ENCODE assay signal across 1 cellular context in the genomic region with DNA sequence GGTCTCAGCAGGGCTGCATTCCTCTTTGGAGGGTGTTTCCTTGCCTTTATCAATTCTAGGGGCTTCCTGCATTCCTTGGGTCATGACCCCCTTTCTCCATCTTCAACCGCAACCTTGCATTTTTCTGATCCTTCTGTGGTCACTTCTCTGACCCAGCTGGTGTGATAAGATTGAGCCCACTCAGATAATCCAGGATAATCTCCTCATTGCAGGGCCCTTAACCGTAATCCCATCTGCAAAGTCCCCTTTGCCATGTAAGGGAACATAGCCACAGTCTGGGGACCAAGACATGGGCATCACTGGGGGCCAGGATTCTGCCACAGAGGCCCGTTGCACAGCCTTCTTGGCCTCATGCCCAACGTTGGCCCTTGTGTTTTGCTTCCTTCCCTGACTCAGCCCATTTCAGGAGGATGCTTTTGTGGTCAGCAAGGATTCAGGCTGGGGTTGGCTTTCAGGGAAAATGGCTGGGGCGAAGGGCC.
TF ChIP-seq lines count a peak whose summit lies in the region.

No MANE protein-coding gene starts in this region.

TF ChIP-seq in K562, 482 proteins besides CTCF, POLR2A, EP300 and RAD21 (continued from another document and continues in another):
- TF ChIP-seq, protein P1, sequence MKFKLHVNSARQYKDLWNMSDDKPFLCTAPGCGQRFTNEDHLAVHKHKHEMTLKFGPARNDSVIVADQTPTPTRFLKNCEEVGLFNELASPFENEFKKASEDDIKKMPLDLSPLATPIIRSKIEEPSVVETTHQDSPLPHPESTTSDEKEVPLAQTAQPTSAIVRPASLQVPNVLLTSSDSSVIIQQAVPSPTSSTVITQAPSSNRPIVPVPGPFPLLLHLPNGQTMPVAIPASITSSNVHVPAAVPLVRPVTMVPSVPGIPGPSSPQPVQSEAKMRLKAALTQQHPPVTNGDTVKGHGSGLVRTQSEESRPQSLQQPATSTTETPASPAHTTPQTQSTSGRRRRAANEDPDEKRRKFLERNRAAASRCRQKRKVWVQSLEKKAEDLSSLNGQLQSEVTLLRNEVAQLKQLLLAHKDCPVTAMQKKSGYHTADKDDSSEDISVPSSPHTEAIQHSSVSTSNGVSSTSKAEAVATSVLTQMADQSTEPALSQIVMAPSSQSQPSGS (CRISPR knock-in tag; IDR thresholded peaks at IDR 0.05): no peak
- TF ChIP-seq SOX6 (IDR thresholded peaks at IDR 0.05) (peak; percentile 94), SMARCC2 (IDR thresholded peaks at IDR 0.05; ENCODE audit: low read depth) (peak; percentile 89), SAP30 (IDR thresholded peaks at IDR 0.05; ENCODE audit: borderline replicate concordance, insufficient read depth, low read depth, low read length, poor library complexity, severe bottlenecking) (no peak), ZC3H11A (IDR thresholded peaks at IDR 0.05; ENCODE audit: low read depth, low read length) (no peak), TRIM28 (IDR thresholded peaks at IDR 0.05) (no peak), SMARCA4 (IDR thresholded peaks at IDR 0.05) (peak; percentile 92), EZH2 (IDR thresholded peaks at IDR 0.05; ENCODE audit: borderline replicate concordance, low read depth, low read length) (no peak), ZNF77 (CRISPR knock-in tag; IDR thresholded peaks at IDR 0.05) (no peak), NR4A1 (CRISPR knock-in tag; IDR thresholded peaks at IDR 0.05) (no peak), NR4A1 (tag; IDR thresholded peaks at IDR 0.05) (peak; percentile 86), PTRF (tag; IDR thresholded peaks at IDR 0.05) (no peak), ZNF644 (tag; IDR thresholded peaks at IDR 0.05; ENCODE audit: low read depth) (peak; percentile 87), TGIF2 (CRISPR knock-in tag; IDR thresholded peaks at IDR 0.05) (no peak), ZNF707 (CRISPR knock-in tag; conservative IDR thresholded peaks at IDR 0.05) (no peak), TRIM24 (IDR thresholded peaks at IDR 0.05) (peak; percentile 83 to 90), HNRNPH1 (optimal IDR thresholded peaks at IDR 0.05; ENCODE audit: low read depth, low read length) (no peak), PYGO2 (tag; IDR thresholded peaks at IDR 0.05) (no peak), WHSC1 (IDR thresholded peaks at IDR 0.05; ENCODE audit: low read length) (no peak), POLR3G (IDR thresholded peaks at IDR 0.05; ENCODE audit: extremely low read depth, insufficient read length, insufficient replicate concordance) (no peak)
- TF ChIP-seq, protein P2, sequence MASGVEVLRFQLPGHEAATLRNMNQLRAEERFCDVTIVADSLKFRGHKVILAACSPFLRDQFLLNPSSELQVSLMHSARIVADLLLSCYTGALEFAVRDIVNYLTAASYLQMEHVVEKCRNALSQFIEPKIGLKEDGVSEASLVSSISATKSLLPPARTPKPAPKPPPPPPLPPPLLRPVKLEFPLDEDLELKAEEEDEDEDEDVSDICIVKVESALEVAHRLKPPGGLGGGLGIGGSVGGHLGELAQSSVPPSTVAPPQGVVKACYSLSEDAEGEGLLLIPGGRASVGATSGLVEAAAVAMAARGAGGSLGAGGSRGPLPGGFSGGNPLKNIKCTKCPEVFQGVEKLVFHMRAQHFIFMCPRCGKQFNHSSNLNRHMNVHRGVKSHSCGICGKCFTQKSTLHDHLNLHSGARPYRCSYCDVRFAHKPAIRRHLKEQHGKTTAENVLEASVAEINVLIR (CRISPR knock-in tag; IDR thresholded peaks at IDR 0.05): 0 out of 2 replicates have a peak, but pooled peaks have one; percentile 38
- TF ChIP-seq, protein P3, sequence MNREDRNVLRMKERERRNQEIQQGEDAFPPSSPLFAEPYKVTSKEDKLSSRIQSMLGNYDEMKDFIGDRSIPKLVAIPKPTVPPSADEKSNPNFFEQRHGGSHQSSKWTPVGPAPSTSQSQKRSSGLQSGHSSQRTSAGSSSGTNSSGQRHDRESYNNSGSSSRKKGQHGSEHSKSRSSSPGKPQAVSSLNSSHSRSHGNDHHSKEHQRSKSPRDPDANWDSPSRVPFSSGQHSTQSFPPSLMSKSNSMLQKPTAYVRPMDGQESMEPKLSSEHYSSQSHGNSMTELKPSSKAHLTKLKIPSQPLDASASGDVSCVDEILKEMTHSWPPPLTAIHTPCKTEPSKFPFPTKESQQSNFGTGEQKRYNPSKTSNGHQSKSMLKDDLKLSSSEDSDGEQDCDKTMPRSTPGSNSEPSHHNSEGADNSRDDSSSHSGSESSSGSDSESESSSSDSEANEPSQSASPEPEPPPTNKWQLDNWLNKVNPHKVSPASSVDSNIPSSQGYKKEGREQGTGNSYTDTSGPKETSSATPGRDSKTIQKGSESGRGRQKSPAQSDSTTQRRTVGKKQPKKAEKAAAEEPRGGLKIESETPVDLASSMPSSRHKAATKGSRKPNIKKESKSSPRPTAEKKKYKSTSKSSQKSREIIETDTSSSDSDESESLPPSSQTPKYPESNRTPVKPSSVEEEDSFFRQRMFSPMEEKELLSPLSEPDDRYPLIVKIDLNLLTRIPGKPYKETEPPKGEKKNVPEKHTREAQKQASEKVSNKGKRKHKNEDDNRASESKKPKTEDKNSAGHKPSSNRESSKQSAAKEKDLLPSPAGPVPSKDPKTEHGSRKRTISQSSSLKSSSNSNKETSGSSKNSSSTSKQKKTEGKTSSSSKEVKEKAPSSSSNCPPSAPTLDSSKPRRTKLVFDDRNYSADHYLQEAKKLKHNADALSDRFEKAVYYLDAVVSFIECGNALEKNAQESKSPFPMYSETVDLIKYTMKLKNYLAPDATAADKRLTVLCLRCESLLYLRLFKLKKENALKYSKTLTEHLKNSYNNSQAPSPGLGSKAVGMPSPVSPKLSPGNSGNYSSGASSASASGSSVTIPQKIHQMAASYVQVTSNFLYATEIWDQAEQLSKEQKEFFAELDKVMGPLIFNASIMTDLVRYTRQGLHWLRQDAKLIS (CRISPR knock-in tag; IDR thresholded peaks at IDR 0.05): 0 out of 2 replicates have a peak, but pooled peaks have one; percentile 29
- TF ChIP-seq, protein P4, sequence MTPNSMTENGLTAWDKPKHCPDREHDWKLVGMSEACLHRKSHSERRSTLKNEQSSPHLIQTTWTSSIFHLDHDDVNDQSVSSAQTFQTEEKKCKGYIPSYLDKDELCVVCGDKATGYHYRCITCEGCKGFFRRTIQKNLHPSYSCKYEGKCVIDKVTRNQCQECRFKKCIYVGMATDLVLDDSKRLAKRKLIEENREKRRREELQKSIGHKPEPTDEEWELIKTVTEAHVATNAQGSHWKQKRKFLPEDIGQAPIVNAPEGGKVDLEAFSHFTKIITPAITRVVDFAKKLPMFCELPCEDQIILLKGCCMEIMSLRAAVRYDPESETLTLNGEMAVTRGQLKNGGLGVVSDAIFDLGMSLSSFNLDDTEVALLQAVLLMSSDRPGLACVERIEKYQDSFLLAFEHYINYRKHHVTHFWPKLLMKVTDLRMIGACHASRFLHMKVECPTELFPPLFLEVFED (CRISPR knock-in tag; conservative IDR thresholded peaks at IDR 0.05): peak; percentile 67; the same call in 1 of the 2 replicates
- TF ChIP-seq, protein P5, sequence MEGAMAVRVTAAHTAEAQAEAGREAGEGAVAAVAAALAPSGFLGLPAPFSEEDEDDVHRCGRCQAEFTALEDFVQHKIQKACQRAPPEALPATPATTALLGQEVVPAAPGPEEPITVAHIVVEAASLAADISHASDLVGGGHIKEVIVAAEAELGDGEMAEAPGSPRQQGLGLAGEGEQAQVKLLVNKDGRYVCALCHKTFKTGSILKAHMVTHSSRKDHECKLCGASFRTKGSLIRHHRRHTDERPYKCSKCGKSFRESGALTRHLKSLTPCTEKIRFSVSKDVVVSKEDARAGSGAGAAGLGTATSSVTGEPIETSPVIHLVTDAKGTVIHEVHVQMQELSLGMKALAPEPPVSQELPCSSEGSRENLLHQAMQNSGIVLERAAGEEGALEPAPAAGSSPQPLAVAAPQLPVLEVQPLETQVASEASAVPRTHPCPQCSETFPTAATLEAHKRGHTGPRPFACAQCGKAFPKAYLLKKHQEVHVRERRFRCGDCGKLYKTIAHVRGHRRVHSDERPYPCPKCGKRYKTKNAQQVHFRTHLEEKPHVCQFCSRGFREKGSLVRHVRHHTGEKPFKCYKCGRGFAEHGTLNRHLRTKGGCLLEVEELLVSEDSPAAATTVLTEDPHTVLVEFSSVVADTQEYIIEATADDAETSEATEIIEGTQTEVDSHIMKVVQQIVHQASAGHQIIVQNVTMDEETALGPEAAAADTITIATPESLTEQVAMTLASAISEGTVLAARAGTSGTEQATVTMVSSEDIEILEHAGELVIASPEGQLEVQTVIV (CRISPR knock-in tag; IDR thresholded peaks at IDR 0.05; ENCODE audit: borderline replicate concordance): no peak
- TF ChIP-seq, protein P6, sequence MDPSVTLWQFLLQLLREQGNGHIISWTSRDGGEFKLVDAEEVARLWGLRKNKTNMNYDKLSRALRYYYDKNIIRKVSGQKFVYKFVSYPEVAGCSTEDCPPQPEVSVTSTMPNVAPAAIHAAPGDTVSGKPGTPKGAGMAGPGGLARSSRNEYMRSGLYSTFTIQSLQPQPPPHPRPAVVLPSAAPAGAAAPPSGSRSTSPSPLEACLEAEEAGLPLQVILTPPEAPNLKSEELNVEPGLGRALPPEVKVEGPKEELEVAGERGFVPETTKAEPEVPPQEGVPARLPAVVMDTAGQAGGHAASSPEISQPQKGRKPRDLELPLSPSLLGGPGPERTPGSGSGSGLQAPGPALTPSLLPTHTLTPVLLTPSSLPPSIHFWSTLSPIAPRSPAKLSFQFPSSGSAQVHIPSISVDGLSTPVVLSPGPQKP (CRISPR knock-in tag; IDR thresholded peaks at IDR 0.05): no peak
- TF ChIP-seq, protein P7, sequence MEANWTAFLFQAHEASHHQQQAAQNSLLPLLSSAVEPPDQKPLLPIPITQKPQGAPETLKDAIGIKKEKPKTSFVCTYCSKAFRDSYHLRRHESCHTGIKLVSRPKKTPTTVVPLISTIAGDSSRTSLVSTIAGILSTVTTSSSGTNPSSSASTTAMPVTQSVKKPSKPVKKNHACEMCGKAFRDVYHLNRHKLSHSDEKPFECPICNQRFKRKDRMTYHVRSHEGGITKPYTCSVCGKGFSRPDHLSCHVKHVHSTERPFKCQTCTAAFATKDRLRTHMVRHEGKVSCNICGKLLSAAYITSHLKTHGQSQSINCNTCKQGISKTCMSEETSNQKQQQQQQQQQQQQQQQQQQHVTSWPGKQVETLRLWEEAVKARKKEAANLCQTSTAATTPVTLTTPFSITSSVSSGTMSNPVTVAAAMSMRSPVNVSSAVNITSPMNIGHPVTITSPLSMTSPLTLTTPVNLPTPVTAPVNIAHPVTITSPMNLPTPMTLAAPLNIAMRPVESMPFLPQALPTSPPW (CRISPR knock-in tag; IDR thresholded peaks at IDR 0.05): peak; percentile 66
- TF ChIP-seq, protein P8, sequence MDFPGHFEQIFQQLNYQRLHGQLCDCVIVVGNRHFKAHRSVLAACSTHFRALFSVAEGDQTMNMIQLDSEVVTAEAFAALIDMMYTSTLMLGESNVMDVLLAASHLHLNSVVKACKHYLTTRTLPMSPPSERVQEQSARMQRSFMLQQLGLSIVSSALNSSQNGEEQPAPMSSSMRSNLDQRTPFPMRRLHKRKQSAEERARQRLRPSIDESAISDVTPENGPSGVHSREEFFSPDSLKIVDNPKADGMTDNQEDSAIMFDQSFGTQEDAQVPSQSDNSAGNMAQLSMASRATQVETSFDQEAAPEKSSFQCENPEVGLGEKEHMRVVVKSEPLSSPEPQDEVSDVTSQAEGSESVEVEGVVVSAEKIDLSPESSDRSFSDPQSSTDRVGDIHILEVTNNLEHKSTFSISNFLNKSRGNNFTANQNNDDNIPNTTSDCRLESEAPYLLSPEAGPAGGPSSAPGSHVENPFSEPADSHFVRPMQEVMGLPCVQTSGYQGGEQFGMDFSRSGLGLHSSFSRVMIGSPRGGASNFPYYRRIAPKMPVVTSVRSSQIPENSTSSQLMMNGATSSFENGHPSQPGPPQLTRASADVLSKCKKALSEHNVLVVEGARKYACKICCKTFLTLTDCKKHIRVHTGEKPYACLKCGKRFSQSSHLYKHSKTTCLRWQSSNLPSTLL (IDR thresholded peaks at IDR 0.05): no peak
- TF ChIP-seq, protein P9, sequence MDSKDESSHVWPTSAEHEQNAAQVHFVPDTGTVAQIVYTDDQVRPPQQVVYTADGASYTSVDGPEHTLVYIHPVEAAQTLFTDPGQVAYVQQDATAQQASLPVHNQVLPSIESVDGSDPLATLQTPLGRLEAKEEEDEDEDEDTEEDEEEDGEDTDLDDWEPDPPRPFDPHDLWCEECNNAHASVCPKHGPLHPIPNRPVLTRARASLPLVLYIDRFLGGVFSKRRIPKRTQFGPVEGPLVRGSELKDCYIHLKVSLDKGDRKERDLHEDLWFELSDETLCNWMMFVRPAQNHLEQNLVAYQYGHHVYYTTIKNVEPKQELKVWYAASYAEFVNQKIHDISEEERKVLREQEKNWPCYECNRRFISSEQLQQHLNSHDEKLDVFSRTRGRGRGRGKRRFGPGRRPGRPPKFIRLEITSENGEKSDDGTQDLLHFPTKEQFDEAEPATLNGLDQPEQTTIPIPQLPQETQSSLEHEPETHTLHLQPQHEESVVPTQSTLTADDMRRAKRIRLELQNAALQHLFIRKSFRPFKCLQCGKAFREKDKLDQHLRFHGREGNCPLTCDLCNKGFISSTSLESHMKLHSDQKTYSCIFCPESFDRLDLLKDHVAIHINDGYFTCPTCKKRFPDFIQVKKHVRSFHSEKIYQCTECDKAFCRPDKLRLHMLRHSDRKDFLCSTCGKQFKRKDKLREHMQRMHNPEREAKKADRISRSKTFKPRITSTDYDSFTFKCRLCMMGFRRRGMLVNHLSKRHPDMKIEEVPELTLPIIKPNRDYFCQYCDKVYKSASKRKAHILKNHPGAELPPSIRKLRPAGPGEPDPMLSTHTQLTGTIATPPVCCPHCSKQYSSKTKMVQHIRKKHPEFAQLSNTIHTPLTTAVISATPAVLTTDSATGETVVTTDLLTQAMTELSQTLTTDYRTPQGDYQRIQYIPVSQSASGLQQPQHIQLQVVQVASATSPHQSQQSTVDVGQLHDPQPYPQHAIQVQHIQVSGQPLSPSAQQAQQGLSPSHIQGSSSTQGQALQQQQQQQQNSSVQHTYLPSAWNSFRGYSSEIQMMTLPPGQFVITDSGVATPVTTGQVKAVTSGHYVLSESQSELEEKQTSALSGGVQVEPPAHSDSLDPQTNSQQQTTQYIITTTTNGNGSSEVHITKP (IDR thresholded peaks at IDR 0.05; ENCODE audit: partially characterized antibody): no peak
